1 cellular context compared by ENCODE assay signal in genomic region chr2:135055182-135055786, GRCh38.
TF ChIP-seq lines count a peak whose summit lies in the region.

No MANE protein-coding gene starts in this region.

TF ChIP-seq in HepG2, 621 proteins besides CTCF, POLR2A, EP300 and RAD21:
- TF ChIP-seq ZNF770 (CRISPR knock-in tag; IDR thresholded peaks at IDR 0.05) (peak; percentile 95), ZSCAN25 (CRISPR knock-in tag; IDR thresholded peaks at IDR 0.05) (no peak), MXD3 (CRISPR knock-in tag; IDR thresholded peaks at IDR 0.05) (no peak), SP140L (CRISPR knock-in tag; IDR thresholded peaks at IDR 0.05; ENCODE audit: borderline replicate concordance) (no peak)
